Comparison of ENCODE assay signal across 14 cellular contexts in genomic region chr12:14171111-14171510, GRCh38.
DNase-seq lines count a peak whose midpoint lies in the region; ATAC-seq and TF ChIP-seq lines count a peak whose summit lies in the region.
"Had no signal": no experiment of that assay in that cellular context is flagged by ENCODE, and none has a peak within 500 bp of the region (broad histone marks: within the 10 kb centered on the region; RNA-seq: fewer than 3 reads in every experiment).

No MANE protein-coding gene starts in this region.

- intact Hi-C loops in dorsolateral prefrontal cortex (cut with DNase I), result no loop called here
- intact Hi-C loops in posterior vena cava (cut with DNase I), result no loop called here

- no peak overlapping the region; the same call in 1 of the 2 replicates for H3K4me3 ChIP-seq in GM12864 (ENCODE audit: low read depth, low read length)
- H3K4me3 ChIP-seq in Karpas-422 (ENCODE audit: low read length), result peak overlapping the region; percentile 31; the same call in 1 of the 2 replicates
- no peak overlapping the region for H3K4me3 ChIP-seq in dorsolateral prefrontal cortex
- H3K4me3 ChIP-seq: heart right ventricle, pancreas had no signal

- no peaks in the 10 kb centered on the region for H4K20me1 ChIP-seq in Karpas-422 (ENCODE audit: insufficient read depth, low read depth, low read length)

- peaks cover 54% of the 10 kb centered on the region for H3K4me1 ChIP-seq in Karpas-422 (ENCODE audit: low read length)
- H3K4me1 ChIP-seq: heart right ventricle, pancreas had no signal

- no peaks in the 10 kb centered on the region for H3K9me2 ChIP-seq in Karpas-422 (replicated peaks; ENCODE audit: insufficient read depth, low read length)

- H3K4me2 ChIP-seq in Karpas-422 (ENCODE audit: low read depth, low read length, poor library complexity, severe bottlenecking), result peak overlapping the region; percentile 53

- H2AFZ ChIP-seq in Karpas-422 (ENCODE audit: low read length), result peak overlapping the region; percentile 48; the same call in 1 of the 2 replicates

- TF ChIP-seq CTCF in GM12864 (IDR thresholded peaks at IDR 0.05; ENCODE audit: low read depth, low read length, missing control alignments) (no peak), dorsolateral prefrontal cortex (IDR thresholded peaks at IDR 0.05 in 54 of 56, conservative IDR thresholded peaks at IDR 0.05 in 2 of 56; ENCODE audit: low read depth in 1 of 56, partially characterized antibody in 56 of 56) (no peak)

- no peaks in the 10 kb centered on the region for H3K36me3 ChIP-seq in Karpas-422 (ENCODE audit: insufficient read depth, low read length)
- H3K36me3 ChIP-seq: heart right ventricle, pancreas had no signal

- H3K9me3 ChIP-seq in Karpas-422 (ENCODE audit: low read length), result no peaks in the 10 kb centered on the region
- H3K9me3 ChIP-seq: heart right ventricle, pancreas had no signal

- H3K79me2 ChIP-seq in Karpas-422 (ENCODE audit: low read length), result no peaks in the 10 kb centered on the region

- peak; percentile 91 for ATAC-seq in GM19395 (IDR thresholded peaks at IDR 0.05; ENCODE audit: unreplicated experiment)
- ATAC-seq in HG02840 (IDR thresholded peaks at IDR 0.05; ENCODE audit: low FRiP score, unreplicated experiment), result peak; percentile 82
- ATAC-seq: HCT116, heart right ventricle, pancreas had no signal

- no peaks in the 10 kb centered on the region for H3K27me3 ChIP-seq in Karpas-422 (ENCODE audit: low read length)
- no peaks in the 10 kb centered on the region for H3K27me3 ChIP-seq in dorsolateral prefrontal cortex
- H3K27me3 ChIP-seq: pancreas had no signal

- DNase-seq in GM12864 (ENCODE audit: low read depth) (peak; percentile 66), Karpas-422 (peak; percentile 80), dorsolateral prefrontal cortex (no peak), activated gamma-delta T cell (lab: John Stamatoyannopoulos, UW) (no peak), posterior vena cava (ENCODE audit: low spot score) (no peak), cerebellar cortex (ENCODE audit: low spot score) (no peak)
- DNase-seq: DND-41; effector memory CD4-positive, alpha-beta T cell; heart right ventricle; Kasumi-1; pancreas had no signal

- H3K9ac ChIP-seq in Karpas-422 (ENCODE audit: low read length), result peak overlapping the region; percentile 53

- H3K27ac ChIP-seq in Karpas-422 (ENCODE audit: low read length), result peak overlapping the region; percentile 85
- H3K27ac ChIP-seq in dorsolateral prefrontal cortex, result no peak overlapping the region
- H3K27ac ChIP-seq: heart right ventricle, pancreas had no signal

Comparison
In these comparisons a context has a peak if more than half of its experiments do, and no peak if none do; other contexts are left out.
1. DNase-seq: peak in GM12864 (single experiment) and Karpas-422 (single experiment); none in dorsolateral prefrontal cortex (0 of 10), activated gamma-delta T cell (single experiment), posterior vena cava (single experiment) and cerebellar cortex (single experiment).